Comparison of ENCODE assay signal across 26 cellular contexts in genomic region chr1:51322417-51323101, GRCh38. TPM values are rescaled to one million over a fixed set of nuclear protein-coding genes. Genes with fewer than 3 reads are reported as not detected.
"Had no signal": no experiment of that assay in that cellular context is flagged by ENCODE, and none has a peak within 500 bp of the region (broad histone marks: within the 10 kb centered on the region; RNA-seq: fewer than 3 reads in every experiment).

No MANE protein-coding gene starts in this region.

- H3K27ac ChIP-seq: KMS-11, RWPE1, SJCRH30 had no signal

- DNase-seq: IMR-90, Kasumi-1, MM.1S, NCI-H1092 treated with DMSO at 0.1 percent for 48 hours, NCI-H1436, NCI-H187, NCI-H2029, NCI-H2081 treated with DMSO at 0.1 percent for 48 hours, NCI-H2171, NCI-H226, NCI-H446, NCI-H510A, NCI-H524 treated with DMSO at 0.1 percent for 48 hours, NCI-H69, NCI-H774, PC-3, SHP77, SJCRH30, SW 1271, T-cell had no signal

- FAIRE-seq: HepG2 had no signal

- ATAC-seq: Panc1, PC-3, T-cell had no signal

- H3K9ac ChIP-seq: KMS-11 had no signal

- H3K4me3 ChIP-seq: SJCRH30 had no signal

- H3K4me1 ChIP-seq: SJCRH30 had no signal

- H3K27me3 ChIP-seq: SJCRH30 had no signal

- H3K36me3 ChIP-seq: SJCRH30 had no signal

- H3K4me2 ChIP-seq: KMS-11 had no signal

RNA-seq across cellular contexts. Expression of gene TTC39A, which starts 7.8 kb away (rescaled TPM):
- total RNA-seq: HT1080, OCI-LY7 had no signal
